In the genomic region with DNA sequence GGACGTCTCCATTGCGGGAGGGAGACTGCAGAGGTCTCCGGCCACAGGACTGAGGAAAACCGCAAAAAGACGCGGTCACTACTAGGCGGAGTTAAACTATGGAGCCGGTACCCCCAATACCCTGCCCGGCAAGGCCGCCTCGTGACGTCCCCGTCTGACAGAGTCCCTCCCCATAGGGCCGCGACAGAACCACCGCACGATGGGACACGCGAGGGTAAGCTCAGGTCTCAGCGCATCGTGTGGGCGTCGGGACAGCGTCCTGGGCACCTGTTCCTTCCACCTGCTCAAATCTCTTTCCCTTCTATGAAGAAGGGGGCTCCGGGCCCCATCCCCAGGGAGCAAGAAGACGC, we compare ENCODE assay signal across 8 cellular contexts. TPM values are rescaled to one million over a fixed set of nuclear protein-coding genes. Genes with fewer than 3 reads are reported as not detected.
DNase-seq lines count a peak whose midpoint lies in the region; ATAC-seq and TF ChIP-seq lines count a peak whose summit lies in the region.

No MANE protein-coding gene starts in this region.

- H3K27me3 ChIP-seq in SJSA1 (replicated peaks), result no peaks in the 10 kb centered on the region
- no peaks in the 10 kb centered on the region for H3K27me3 ChIP-seq in iPS DF 6.9 (ENCODE audit: control insufficient read depth, insufficient read depth, low read length)
- H3K27me3 ChIP-seq in skeletal muscle satellite cell (ENCODE audit: control insufficient read depth, insufficient read depth, low read length), result no peaks in the 10 kb centered on the region

- peak; percentile 35 for DNase-seq in AG10803 (ENCODE audit: low read depth)
- peak in 1 of 2 experiments; percentile 42 for DNase-seq in SJSA1 (ENCODE audit: low read depth in 1 of 2, low spot score in 2 of 2)
- peak in 40 of 58 donors; percentile 32 to 86 (median 76) for DNase-seq in anterior cingulate cortex (lab: John Stamatoyannopoulos, UW)
- no peak for DNase-seq in iPS DF 6.9 (ENCODE audit: low read depth, low spot score)
- no peak for DNase-seq in COLO829 (ENCODE audit: low spot score)

- H3K4me1 ChIP-seq in SJSA1 (replicated peaks), result peaks cover 5% of the 10 kb centered on the region; the same call in 1 of the 2 replicates
- no peaks in the 10 kb centered on the region for H3K4me1 ChIP-seq in iPS DF 6.9 (ENCODE audit: control insufficient read depth, insufficient read depth, low read length)
- peaks cover 7% of the 10 kb centered on the region for H3K4me1 ChIP-seq in skeletal muscle satellite cell (ENCODE audit: control insufficient read depth, insufficient read depth, low read length)

- WGBS in iPS DF 6.9 (ENCODE audit: insufficient coverage, insufficient read length), result no CpG with 5 or more reads among the region's 26 CpGs

- H3K36me3 ChIP-seq in SJSA1 (no peaks in the 10 kb centered on the region), iPS DF 6.9 (ENCODE audit: control insufficient read depth, insufficient read depth, low read length) (no peaks in the 10 kb centered on the region), skeletal muscle satellite cell (ENCODE audit: insufficient read depth, low read length) (peaks cover 5% of the 10 kb centered on the region)

- H3K4me3 ChIP-seq in AG10803 (ENCODE audit: low read length), result peak overlapping the region; percentile 86
- H3K4me3 ChIP-seq in SJSA1, result peak overlapping the region; percentile 89
- H3K4me3 ChIP-seq in iPS DF 6.9 (ENCODE audit: low read length), result peak overlapping the region; percentile 53; the same call in 1 of the 2 replicates
- H3K4me3 ChIP-seq in skeletal muscle satellite cell (ENCODE audit: low read length), result peak overlapping the region; percentile 97

- no peak for TF ChIP-seq CTCF in AG10803 (conservative IDR thresholded peaks at IDR 0.05; ENCODE audit: low read length)

- peak overlapping the region; percentile 95 for H3K9ac ChIP-seq in skeletal muscle satellite cell (ENCODE audit: low read depth, low read length)

- H3K4me2 ChIP-seq in skeletal muscle satellite cell (ENCODE audit: low read length), result peak overlapping the region; percentile 92

- ATAC-seq in GM18868 (IDR thresholded peaks at IDR 0.05; ENCODE audit: unreplicated experiment) (peak; percentile 27), HG03139 (IDR thresholded peaks at IDR 0.05; ENCODE audit: unreplicated experiment) (peak; percentile 23)

- H3K27ac ChIP-seq in SJSA1, result peak overlapping the region; percentile 94
- H3K27ac ChIP-seq in iPS DF 6.9 (ENCODE audit: low read length), result no peak overlapping the region

- H3K9me3 ChIP-seq in SJSA1 (replicated peaks), result no peaks in the 10 kb centered on the region
- no peaks in the 10 kb centered on the region for H3K9me3 ChIP-seq in iPS DF 6.9 (ENCODE audit: control insufficient read depth, insufficient read depth, low read length)
- H3K9me3 ChIP-seq in skeletal muscle satellite cell (replicated peaks; ENCODE audit: low read length), result no peaks in the 10 kb centered on the region

RNA-seq across cellular contexts. Expression of a gene that starts 35.2 kb away (rescaled TPM):
- 0.18 TPM in 1 of 2 replicates, not detected in the other for total RNA-seq in SJSA1 (2014; rRNA removed; shearing (Covaris generic))
- total RNA-seq in skeletal muscle satellite cell (2012; rRNA removed), result 9.2 and 13.2 TPM in 2 replicates

Comparison
In these comparisons a context has a peak if more than half of its experiments do, and no peak if none do; other contexts are left out.
1. DNase-seq: peak in AG10803 (single experiment) and anterior cingulate cortex (40 of 58); none in iPS DF 6.9 (single experiment) and COLO829 (single experiment).
2. Peak in every context shown above with its lines, with median percentiles within 50 percentile points of each other: H3K4me3 ChIP-seq.